Comparison of ENCODE assay signal across 9 cellular contexts in genomic region chr15:38714309-38715072, GRCh38.
DNase-seq lines count a peak whose midpoint lies in the region; ATAC-seq and TF ChIP-seq lines count a peak whose summit lies in the region.
"Had no signal": no experiment of that assay in that cellular context is flagged by ENCODE, and none has a peak within 500 bp of the region (broad histone marks: within the 10 kb centered on the region; RNA-seq: fewer than 3 reads in every experiment).

No MANE protein-coding gene starts in this region.

- no peaks in the 10 kb centered on the region for H3K4me1 Mint-ChIP-seq in CD14-positive monocyte
- no peaks in the 10 kb centered on the region for H3K4me1 Mint-ChIP-seq in stimulated activated memory B cell treated with anti-CD40 and anti-IgM and Interleukin-4, amounts not matched to agents 10 μg/mL and 1 μg/mL and 100 μg/mL, for 72 hours

- ATAC-seq in stimulated activated memory B cell treated with anti-CD40 and anti-IgM and Interleukin-4, amounts not matched to agents 10 μg/mL and 1 μg/mL and 100 μg/mL, for 72 hours: no peak
- no peak for ATAC-seq in HG02588 (IDR thresholded peaks at IDR 0.05; ENCODE audit: unreplicated experiment)

- no peak overlapping the region for H3K4me3 ChIP-seq in SK-N-MC

- peaks cover 0 to 4% (median 0%) of the 10 kb centered on the region in 7 donors for H3K9me3 Mint-ChIP-seq in CD14-positive monocyte
- no peaks in the 10 kb centered on the region for H3K9me3 Mint-ChIP-seq in stimulated activated memory B cell treated with anti-CD40 and anti-IgM and Interleukin-4, amounts not matched to agents 10 μg/mL and 1 μg/mL and 100 μg/mL, for 72 hours

- no peak overlapping the region for H3K4me3 Mint-ChIP-seq in CD14-positive monocyte
- H3K4me3 Mint-ChIP-seq in stimulated activated memory B cell treated with anti-CD40 and anti-IgM and Interleukin-4, amounts not matched to agents 10 μg/mL and 1 μg/mL and 100 μg/mL, for 72 hours: no peak overlapping the region

- no peak overlapping the region for H3K27ac Mint-ChIP-seq in CD14-positive monocyte
- H3K27ac Mint-ChIP-seq in stimulated activated memory B cell treated with anti-CD40 and anti-IgM and Interleukin-4, amounts not matched to agents 10 μg/mL and 1 μg/mL and 100 μg/mL, for 72 hours: no peak overlapping the region

- intact Hi-C loops in CD14-positive monocyte (cut with micrococcal nuclease): no loop called here

- no peaks in the 10 kb centered on the region for H3K36me3 ChIP-seq in SK-N-MC (ENCODE audit: insufficient read depth, low read length)

- H3K27me3 Mint-ChIP-seq in CD14-positive monocyte (ENCODE audit: low read depth in 3 of 3): peaks cover 0 to 6% (median 0%) of the 10 kb centered on the region in 3 donors
- H3K27me3 Mint-ChIP-seq in stimulated activated memory B cell treated with anti-CD40 and anti-IgM and Interleukin-4, amounts not matched to agents 10 μg/mL and 1 μg/mL and 100 μg/mL, for 72 hours: peaks cover 11% of the 10 kb centered on the region

- TF ChIP-seq CTCF in CD14-positive monocyte (IDR thresholded peaks at IDR 0.05): no peak

- no peak overlapping the region for H3K9ac ChIP-seq in SK-N-MC (ENCODE audit: insufficient read length)

- H3K36me3 Mint-ChIP-seq in CD14-positive monocyte: no peaks in the 10 kb centered on the region
- no peaks in the 10 kb centered on the region for H3K36me3 Mint-ChIP-seq in stimulated activated memory B cell treated with anti-CD40 and anti-IgM and Interleukin-4, amounts not matched to agents 10 μg/mL and 1 μg/mL and 100 μg/mL, for 72 hours

- H3K27ac ChIP-seq in SK-N-MC: no peak overlapping the region

- DNase-seq in Daoy (ENCODE audit: low read depth) (peak; percentile 91), SK-N-MC (ENCODE audit: low read depth, low spot score) (peak; percentile 14), fibroblast of gingiva (ENCODE audit: low read depth) (peak; percentile 66), occipital lobe (lab: John Stamatoyannopoulos, UW) (peak; percentile 26), CD14-positive monocyte (ENCODE audit: low spot score) (no peak)
- no peak for DNase-seq in stimulated activated CD4-positive, alpha-beta T cell treated with anti-CD3 and anti-CD28 coated beads, Interleukin-2, amount 100 ng/mL, for 24 hours
- DNase-seq: NCI-H1436 treated with DMSO at 0.1 percent for 48 hours had no signal

- H3K9me3 ChIP-seq in SK-N-MC (ENCODE audit: low read depth, low read length): no peaks in the 10 kb centered on the region

Comparison
In these comparisons a context has a peak if more than half of its experiments do, and no peak if none do; other contexts are left out.
1. DNase-seq: peak in Daoy (single experiment), SK-N-MC (single experiment), fibroblast of gingiva (single experiment) and occipital lobe (single experiment); none in CD14-positive monocyte (single experiment) and stimulated activated CD4-positive, alpha-beta T cell treated with anti-CD3 and anti-CD28 coated beads, Interleukin-2, amount 100 ng/mL, for 24 hours (0 of 2).